Comparison of ENCODE assay signal across 8 cellular contexts in the genomic region with DNA sequence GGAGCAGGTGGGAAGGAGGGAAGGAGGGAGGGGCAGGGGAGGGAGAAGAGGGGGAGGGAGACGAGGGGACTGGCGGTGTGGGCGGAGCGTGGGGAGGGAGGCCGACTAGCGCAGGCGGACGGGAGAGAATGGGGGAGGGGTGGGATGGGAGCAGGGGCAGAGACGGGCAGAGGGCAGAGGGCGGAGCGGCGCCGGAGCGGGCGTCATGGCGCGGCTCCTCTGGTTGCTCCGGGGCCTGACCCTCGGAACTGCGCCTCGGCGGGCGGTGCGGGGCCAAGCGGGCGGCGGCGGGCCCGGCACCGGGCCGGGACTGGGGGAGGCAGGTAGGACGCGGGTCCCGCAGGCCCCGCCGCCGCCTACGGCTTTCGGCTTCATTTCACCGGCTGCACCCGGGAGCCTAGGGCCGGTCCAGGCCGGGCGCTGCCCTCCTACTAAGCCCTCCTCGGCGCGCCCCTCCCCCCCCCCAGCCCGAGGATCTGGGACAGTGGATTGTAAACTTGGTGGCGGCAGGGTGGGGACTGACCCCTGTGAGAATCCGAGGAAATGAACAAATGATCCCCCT.
DNase-seq lines count a peak whose midpoint lies in the region; ATAC-seq and TF ChIP-seq lines count a peak whose summit lies in the region.

A gene (plus strand): TSS at position 176 of the 562 bp plus-strand sequence. CDS start 30 bp downstream, at position 206.

- peak within 1 kb of the TSS; percentile 86 for H3K4me3 ChIP-seq in coronary artery

- TF ChIP-seq CTCF in coronary artery (IDR thresholded peaks at IDR 0.05), result no peak

- peak within 1 kb of the TSS; percentile 90 to 94 for H3K27ac ChIP-seq in coronary artery

- peak; percentile 64 for ATAC-seq in GM18870 (IDR thresholded peaks at IDR 0.05; ENCODE audit: unreplicated experiment)
- peak; percentile 79 for ATAC-seq in HG03108 (IDR thresholded peaks at IDR 0.05; ENCODE audit: unreplicated experiment)

- peak; percentile 96 for DNase-seq in AG08396 (ENCODE audit: low spot score)
- DNase-seq in NCI-H226, result peak; percentile 79
- peak; percentile 79 for DNase-seq in activated CD4-positive, alpha-beta T cell treated with anti-CD3 and anti-CD28 coated beads for 48 hours
- DNase-seq in coronary artery (ENCODE audit: low spot score), result peak; percentile 95
- peak; percentile 98 for DNase-seq in left kidney (ENCODE audit: low read depth, low spot score)
- DNase-seq in stimulated activated CD4-positive, alpha-beta T cell treated with anti-CD3 and anti-CD28 coated beads, Interleukin-1b, Interleukin-23, amount 100 ng/mL, for 48 hours, result peak; percentile 73

Comparison
In these comparisons a context has a peak if more than half of its experiments do, and no peak if none do; other contexts are left out.
1. Peak in every context shown above with its lines: DNase-seq, ATAC-seq, H3K4me3 ChIP-seq and H3K27ac ChIP-seq.